18 cellular contexts compared by ENCODE assay signal in the genomic region with DNA sequence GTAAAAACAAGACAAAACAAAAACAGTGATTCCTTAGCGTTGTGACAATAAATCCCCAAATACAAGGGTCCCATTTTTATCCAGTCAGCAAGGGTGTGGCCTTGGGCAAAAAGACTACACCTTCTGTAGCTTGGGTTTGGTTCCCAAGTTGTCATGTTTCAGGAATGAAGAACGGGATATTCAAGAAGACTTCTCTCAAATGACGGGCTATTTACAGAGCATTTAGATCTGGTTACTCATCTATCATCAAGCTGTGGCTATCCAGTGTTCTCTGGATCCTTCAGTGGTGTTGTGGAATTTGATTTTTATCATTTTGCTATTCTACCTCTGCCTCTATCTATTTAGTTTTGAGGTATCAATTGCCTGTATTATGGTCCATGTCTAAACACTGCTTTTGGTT.
DNase-seq lines count a peak whose midpoint lies in the region; ATAC-seq and TF ChIP-seq lines count a peak whose summit lies in the region.
"Had no signal": no experiment of that assay in that cellular context is flagged by ENCODE, and none has a peak within 500 bp of the region (broad histone marks: within the 10 kb centered on the region; RNA-seq: fewer than 3 reads in every experiment).

No MANE protein-coding gene starts in this region.

- no peaks in the 10 kb centered on the region for H3K9me3 ChIP-seq in gastrocnemius medialis

- peaks cover 6 to 13% of the 10 kb centered on the region in 2 donors for H3K4me1 ChIP-seq in gastrocnemius medialis

- H3K27ac ChIP-seq in gastrocnemius medialis, result no peak overlapping the region

- no peaks in the 10 kb centered on the region for H3K4me1 Mint-ChIP-seq in stimulated activated effector memory CD8-positive, alpha-beta T cell treated with anti-CD3 and anti-CD28 coated beads, Interleukin-12 subunit alpha, Interleukin-12 subunit beta, amount 100 ng/mL, for 72 hours
- H3K4me1 Mint-ChIP-seq in activated CD4-positive, alpha-beta memory T cell treated with anti-CD3 and anti-CD28 coated beads, Interleukin-2, amount 10 ng/mL, durations not matched to agents 7 days and 5 days, result no peaks in the 10 kb centered on the region
- H3K4me1 Mint-ChIP-seq: activated CD4-positive, alpha-beta T cell treated with anti-CD3 and anti-CD28 coated beads, Interleukin-2, amount 10 ng/mL, durations not matched to agents 24 days and 14 days had no signal

- TF ChIP-seq CTCF in gastrocnemius medialis (IDR thresholded peaks at IDR 0.05 in 4 of 5, conservative IDR thresholded peaks at IDR 0.05 in 1 of 5), result no peak

- peaks cover 2% of the 10 kb centered on the region for H3K9me3 Mint-ChIP-seq in stimulated activated effector memory CD8-positive, alpha-beta T cell treated with anti-CD3 and anti-CD28 coated beads, Interleukin-12 subunit alpha, Interleukin-12 subunit beta, amount 100 ng/mL, for 72 hours
- H3K9me3 Mint-ChIP-seq in activated CD4-positive, alpha-beta memory T cell treated with anti-CD3 and anti-CD28 coated beads, Interleukin-2, amount 10 ng/mL, durations not matched to agents 7 days and 5 days, result no peaks in the 10 kb centered on the region
- H3K9me3 Mint-ChIP-seq: activated CD4-positive, alpha-beta T cell treated with anti-CD3 and anti-CD28 coated beads, Interleukin-2, amount 10 ng/mL, durations not matched to agents 24 days and 14 days had no signal

- no peak overlapping the region for H3K4me3 Mint-ChIP-seq in stimulated activated effector memory CD8-positive, alpha-beta T cell treated with anti-CD3 and anti-CD28 coated beads, Interleukin-12 subunit alpha, Interleukin-12 subunit beta, amount 100 ng/mL, for 72 hours
- no peak overlapping the region for H3K4me3 Mint-ChIP-seq in activated CD4-positive, alpha-beta memory T cell treated with anti-CD3 and anti-CD28 coated beads, Interleukin-2, amount 10 ng/mL, durations not matched to agents 7 days and 5 days
- H3K4me3 Mint-ChIP-seq: activated CD4-positive, alpha-beta T cell treated with anti-CD3 and anti-CD28 coated beads, Interleukin-2, amount 10 ng/mL, durations not matched to agents 24 days and 14 days; activated T-cell treated with anti-CD3 and anti-CD28 coated beads, Interleukin-2, amount 50 U/mL, for 4 hours had no signal

- no peaks in the 10 kb centered on the region for H3K36me3 ChIP-seq in gastrocnemius medialis

- ATAC-seq in esophagus mucosa, result peak; percentile 95
- ATAC-seq in gastrocnemius medialis, result peak; percentile 51 to 96
- ATAC-seq in stimulated activated effector memory CD8-positive, alpha-beta T cell treated with anti-CD3 and anti-CD28 coated beads, Interleukin-12 subunit alpha, Interleukin-12 subunit beta, amount 100 ng/mL, for 72 hours, result no peak
- no peak for ATAC-seq in Right ventricle myocardium superior (ENCODE audit: poor library complexity)
- ATAC-seq in HG03354 (IDR thresholded peaks at IDR 0.05; ENCODE audit: poor library complexity, severe bottlenecking, unreplicated experiment), result no peak
- ATAC-seq: activated T-cell treated with anti-CD3 and anti-CD28 coated beads, Interleukin-2, amount 50 U/mL, for 4 hours; K562; Panc1 had no signal

- in situ Hi-C loops in gastrocnemius medialis (cut with MboI; ENCODE audit: low sequenced_read_pairs in 4 of 4), result no loop called here

- POLR2A ChIA-PET in activated CD4-positive, alpha-beta memory T cell treated with anti-CD3 and anti-CD28 coated beads, Interleukin-2, amount 10 ng/mL, durations not matched to agents 7 days and 5 days (lab: Charles Lee), result no interaction called here

- intact Hi-C loops in gastrocnemius medialis (cut with DNase I; ENCODE audit: low total_unique reads) (no loop called here), Right ventricle myocardium superior (cut with DNase I) (no loop called here)

- no peak for TF ChIP-seq POLR2A in gastrocnemius medialis (IDR thresholded peaks at IDR 0.05)

- CTCF ChIA-PET in activated CD4-positive, alpha-beta memory T cell treated with anti-CD3 and anti-CD28 coated beads, Interleukin-2, amount 10 ng/mL, durations not matched to agents 7 days and 5 days (lab: Charles Lee), result no interaction called here

- H3K27ac Mint-ChIP-seq in stimulated activated effector memory CD8-positive, alpha-beta T cell treated with anti-CD3 and anti-CD28 coated beads, Interleukin-12 subunit alpha, Interleukin-12 subunit beta, amount 100 ng/mL, for 72 hours, result no peak overlapping the region
- no peak overlapping the region for H3K27ac Mint-ChIP-seq in activated CD4-positive, alpha-beta memory T cell treated with anti-CD3 and anti-CD28 coated beads, Interleukin-2, amount 10 ng/mL, durations not matched to agents 7 days and 5 days
- H3K27ac Mint-ChIP-seq: activated CD4-positive, alpha-beta T cell treated with anti-CD3 and anti-CD28 coated beads, Interleukin-2, amount 10 ng/mL, durations not matched to agents 24 days and 14 days had no signal

- H3K27me3 ChIP-seq in gastrocnemius medialis, result no peaks in the 10 kb centered on the region

- H3K36me3 Mint-ChIP-seq in stimulated activated effector memory CD8-positive, alpha-beta T cell treated with anti-CD3 and anti-CD28 coated beads, Interleukin-12 subunit alpha, Interleukin-12 subunit beta, amount 100 ng/mL, for 72 hours, result no peaks in the 10 kb centered on the region
- no peaks in the 10 kb centered on the region for H3K36me3 Mint-ChIP-seq in activated CD4-positive, alpha-beta memory T cell treated with anti-CD3 and anti-CD28 coated beads, Interleukin-2, amount 10 ng/mL, durations not matched to agents 7 days and 5 days (ENCODE audit: low read depth)

- H3K27me3 Mint-ChIP-seq in activated CD4-positive, alpha-beta memory T cell treated with anti-CD3 and anti-CD28 coated beads, Interleukin-2, amount 10 ng/mL, durations not matched to agents 7 days and 5 days, result no peaks in the 10 kb centered on the region
- H3K27me3 Mint-ChIP-seq: activated CD4-positive, alpha-beta T cell treated with anti-CD3 and anti-CD28 coated beads, Interleukin-2, amount 10 ng/mL, durations not matched to agents 24 days and 14 days had no signal

- DNase-seq in GM03348 (ENCODE audit: low spot score), result peak; percentile 56
- peak; percentile 23 for DNase-seq in NCI-H460 (ENCODE audit: extremely low read depth, low read depth)
- no peak for DNase-seq in gastrocnemius medialis
- DNase-seq in stimulated activated effector memory CD8-positive, alpha-beta T cell treated with anti-CD3 and anti-CD28 coated beads, Interleukin-12 subunit alpha, Interleukin-12 subunit beta, amount 100 ng/mL, for 72 hours (ENCODE audit: low spot score in 2 of 2), result no peak
- DNase-seq in Right ventricle myocardium superior, result no peak
- DNase-seq in activated CD4-positive, alpha-beta memory T cell treated with anti-CD3 and anti-CD28 coated beads, Interleukin-2, amount 10 ng/mL, durations not matched to agents 7 days and 5 days, result no peak
- DNase-seq: activated CD4-positive, alpha-beta T cell treated with anti-CD3 and anti-CD28 coated beads, Interleukin-2, amount 10 ng/mL, durations not matched to agents 24 days and 14 days; activated T-cell treated with anti-CD3 and anti-CD28 coated beads, Interleukin-2, amount 50 U/mL, for 4 hours; amygdala; effector CD4-positive, alpha-beta T cell; kidney; NCI-H146; NCI-H526 treated with DMSO at 0.1 percent for 48 hours; posterior cingulate gyrus had no signal

- H3K4me3 ChIP-seq in gastrocnemius medialis, result no peak overlapping the region
- H3K4me3 ChIP-seq: K562 had no signal

Comparison
In these comparisons a context has a peak if more than half of its experiments do, and no peak if none do; other contexts are left out.
1. DNase-seq: peak in GM03348 (single experiment) and NCI-H460 (single experiment); none in gastrocnemius medialis (0 of 2), stimulated activated effector memory CD8-positive, alpha-beta T cell treated with anti-CD3 and anti-CD28 coated beads, Interleukin-12 subunit alpha, Interleukin-12 subunit beta, amount 100 ng/mL, for 72 hours (0 of 2), Right ventricle myocardium superior (single experiment) and activated CD4-positive, alpha-beta memory T cell treated with anti-CD3 and anti-CD28 coated beads, Interleukin-2, amount 10 ng/mL, durations not matched to agents 7 days and 5 days (single experiment).
2. ATAC-seq: peak in esophagus mucosa (single experiment) and gastrocnemius medialis (2 of 2); none in stimulated activated effector memory CD8-positive, alpha-beta T cell treated with anti-CD3 and anti-CD28 coated beads, Interleukin-12 subunit alpha, Interleukin-12 subunit beta, amount 100 ng/mL, for 72 hours (single experiment), Right ventricle myocardium superior (single experiment) and HG03354 (single experiment).